ENCODE assay signal across 8 cellular contexts in genomic region chr6:125821825-125822281, GRCh38. TPM values are rescaled to one million over a fixed set of nuclear protein-coding genes. Genes with fewer than 3 reads are reported as not detected.
DNase-seq lines count a peak whose midpoint lies in the region; ATAC-seq and TF ChIP-seq lines count a peak whose summit lies in the region.

No MANE protein-coding gene starts in this region.

- peak overlapping the region; percentile 34 for H3K27ac ChIP-seq in colonic mucosa

- DNase-seq in GM03348 (ENCODE audit: low spot score) (peak; percentile 7), NCI-H2029 (lab: John Stamatoyannopoulos, UW) (peak; percentile 80), colonic mucosa (peak; percentile 80), mucosa of descending colon (peak in 2 of 3 donors; percentile 38 to 75), dedifferentiated amniotic fluid mesenchymal stem cell (ENCODE audit: extremely low spot score) (no peak)

- H3K36me3 ChIP-seq in colonic mucosa: no peaks in the 10 kb centered on the region
- H3K36me3 ChIP-seq in mucosa of descending colon (ENCODE audit: low read depth): no peaks in the 10 kb centered on the region

- peak overlapping the region in 1 of 2 donors; percentile 27 for H3K9ac ChIP-seq in colonic mucosa (ENCODE audit: low read depth in 2 of 2, low read length in 2 of 2)

- H3K4me3 ChIP-seq in colonic mucosa (no peak overlapping the region), mucosa of descending colon (no peak overlapping the region)

- H3K4me1 ChIP-seq in colonic mucosa: no peaks in the 10 kb centered on the region
- H3K4me1 ChIP-seq in mucosa of descending colon (ENCODE audit: low read depth): peaks cover 14% of the 10 kb centered on the region

- no peaks in the 10 kb centered on the region for H3K27me3 ChIP-seq in colonic mucosa

- intact Hi-C loops in colonic mucosa (cut with DNase I): no loop called here
- intact Hi-C loops in mucosa of descending colon (cut with DNase I, micrococcal nuclease): no loop called here

- TF ChIP-seq CTCF in colonic mucosa (IDR thresholded peaks at IDR 0.05): no peak
- no peak for TF ChIP-seq CTCF in mucosa of descending colon (IDR thresholded peaks at IDR 0.05)

- H3K9me3 ChIP-seq in colonic mucosa: no peaks in the 10 kb centered on the region
- H3K9me3 ChIP-seq in mucosa of descending colon: no peaks in the 10 kb centered on the region

- ATAC-seq in mucosa of descending colon (peak; percentile 99), HG02885 (IDR thresholded peaks at IDR 0.05; ENCODE audit: poor library complexity, unreplicated experiment) (no peak), GM21526 (IDR thresholded peaks at IDR 0.05; ENCODE audit: low FRiP score, unreplicated experiment) (no peak), HG02870 (IDR thresholded peaks at IDR 0.05; ENCODE audit: unreplicated experiment) (no peak)

RNA-seq across cellular contexts. Expression of gene NCOA7, which starts 31.1 kb away (rescaled TPM):
- total RNA-seq in colonic mucosa (10 to 100 TPM; 24.9 to 59.3 TPM), mucosa of descending colon (10 to 100 TPM; 28.9 to 54.0 (median 49.6) TPM)
